26 cellular contexts compared by ENCODE assay signal in genomic region chr14:43297794-43298193, GRCh38.
"Had no signal": no experiment of that assay in that cellular context is flagged by ENCODE, and none has a peak within 500 bp of the region (broad histone marks: within the 10 kb centered on the region; RNA-seq: fewer than 3 reads in every experiment).

No MANE protein-coding gene starts in this region.

- H3K4me3 ChIP-seq: colonic mucosa, coronary artery, dorsolateral prefrontal cortex, esophagus muscularis mucosa, esophagus squamous epithelium, gastrocnemius medialis, gastroesophageal sphincter, heart left ventricle, heart right ventricle had no signal

- ATAC-seq: effector memory CD8-positive, alpha-beta T cell; esophagus mucosa; foreskin keratinocyte; gastrocnemius medialis; gastroesophageal sphincter; heart left ventricle; heart right ventricle had no signal

- DNase-seq: colonic mucosa; cortex of kidney; dermis blood vessel endothelial cell; dorsolateral prefrontal cortex; effector CD4-positive, alpha-beta T cell; effector CD8-positive, alpha-beta T cell; effector memory CD4-positive, alpha-beta T cell; effector memory CD8-positive, alpha-beta T cell; endodermal cell; erythroblast; esophagus squamous epithelium; foreskin fibroblast; foreskin keratinocyte; foreskin melanocyte; gastrocnemius medialis; glutamatergic neuron; head of caudate nucleus; heart left ventricle; heart right ventricle had no signal

- H3K9me3 ChIP-seq: colonic mucosa, esophagus muscularis mucosa, esophagus squamous epithelium, gastrocnemius medialis, gastroesophageal sphincter had no signal

- H3K36me3 ChIP-seq: colonic mucosa, esophagus muscularis mucosa, esophagus squamous epithelium, gastrocnemius medialis, gastroesophageal sphincter, heart left ventricle, heart right ventricle had no signal

- H3K27me3 ChIP-seq: colonic mucosa, dorsolateral prefrontal cortex, esophagus muscularis mucosa, esophagus squamous epithelium, foreskin keratinocyte, gastrocnemius medialis, gastroesophageal sphincter, heart left ventricle, heart right ventricle had no signal

- H3K4me1 ChIP-seq: colonic mucosa, esophagus muscularis mucosa, esophagus squamous epithelium, foreskin keratinocyte, gastrocnemius medialis, gastroesophageal sphincter, heart left ventricle, heart right ventricle had no signal

- FAIRE-seq: colon, endothelial cell of umbilical vein had no signal

- H3K27ac ChIP-seq: colonic mucosa, coronary artery, dorsolateral prefrontal cortex, epithelial cell of prostate, esophagus muscularis mucosa, esophagus squamous epithelium, foreskin keratinocyte, gastrocnemius medialis, gastroesophageal sphincter, heart left ventricle, heart right ventricle had no signal
